In genomic region chr6:144715344-144715743, GRCh38 we compare ENCODE assay signal across 14 cellular contexts.
DNase-seq lines count a peak whose midpoint lies in the region; ATAC-seq lines count a peak whose summit lies in the region.
"Had no signal": no experiment of that assay in that cellular context is flagged by ENCODE, and none has a peak within 500 bp of the region (broad histone marks: within the 10 kb centered on the region; RNA-seq: fewer than 3 reads in every experiment).

No MANE protein-coding gene starts in this region.

- peak overlapping the region in 1 of 5 donors; percentile 22 for H3K4me3 Mint-ChIP-seq in immature natural killer cell
- H3K4me3 Mint-ChIP-seq: IgD-negative memory B cell had no signal

- H3K9me3 Mint-ChIP-seq in immature natural killer cell: peaks cover 0 to 1% (median 0%) of the 10 kb centered on the region in 6 donors
- H3K9me3 Mint-ChIP-seq: IgD-negative memory B cell had no signal

- H3K27ac Mint-ChIP-seq in immature natural killer cell: peak overlapping the region; percentile 56 to 87 (median 62)

- H3K27me3 Mint-ChIP-seq in immature natural killer cell (ENCODE audit: low read depth in 3 of 3): peaks cover 0 to 7% (median 2%) of the 10 kb centered on the region in 3 donors
- H3K27me3 Mint-ChIP-seq: IgD-negative memory B cell had no signal

- peaks cover 0 to 16% (median 6%) of the 10 kb centered on the region in 3 donors for H3K36me3 Mint-ChIP-seq in immature natural killer cell

- ATAC-seq in GM18520 (IDR thresholded peaks at IDR 0.05; ENCODE audit: unreplicated experiment) (peak; percentile 96), GM21390 (IDR thresholded peaks at IDR 0.05; ENCODE audit: unreplicated experiment) (peak; percentile 77), GM19328 (IDR thresholded peaks at IDR 0.05; ENCODE audit: unreplicated experiment) (no peak)
- ATAC-seq: sciatic nerve had no signal

- DNase-seq in HT1080 (ENCODE audit: low read depth) (peak; percentile 70), immature natural killer cell (no peak), NCI-H2107 (lab: John Stamatoyannopoulos, UW) (no peak), NCI-H524 treated with DMSO at 0.1 percent for 48 hours (lab: John Stamatoyannopoulos, UW) (no peak), NCI-H2196 treated with DMSO at 0.1 percent for 48 hours (lab: John Stamatoyannopoulos, UW; ENCODE audit: unreplicated experiment) (no peak)
- DNase-seq: effector CD4-positive, alpha-beta T cell; GM23248; islet precursor cell; NCI-H82 had no signal

- peaks cover 34 to 77% of the 10 kb centered on the region in 2 donors for H3K4me1 Mint-ChIP-seq in immature natural killer cell
